In the genomic region with DNA sequence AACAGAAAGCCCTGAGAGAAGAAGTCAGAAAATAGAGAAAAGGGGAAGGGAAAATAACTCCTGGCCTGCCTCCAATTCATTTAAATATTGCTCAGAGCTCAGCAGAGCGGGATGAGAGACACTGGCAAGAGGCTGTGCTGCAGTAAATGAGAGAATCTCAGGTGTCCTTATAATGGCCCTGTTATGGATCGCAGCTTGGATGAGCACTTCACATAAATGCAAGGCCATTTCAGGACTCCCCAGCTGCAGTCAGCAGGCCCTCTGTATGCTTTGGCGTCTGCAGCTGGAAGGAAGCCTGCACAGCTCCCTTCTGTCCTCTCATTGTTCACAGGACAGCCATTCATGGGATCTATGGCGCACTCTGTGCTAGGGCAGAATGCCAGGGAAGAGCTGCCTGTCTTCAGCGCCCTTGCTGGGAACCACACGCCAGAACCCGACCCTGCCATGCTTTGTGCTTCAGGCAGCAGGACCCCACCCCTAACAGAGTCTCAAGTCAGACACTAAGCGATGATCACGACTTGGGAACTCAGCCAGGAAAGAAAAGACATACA, we compare ENCODE assay signal across 8 cellular contexts. TPM values are rescaled to one million over a fixed set of nuclear protein-coding genes. Genes with fewer than 3 reads are reported as not detected.
DNase-seq lines count a peak whose midpoint lies in the region; ATAC-seq, FAIRE-seq and TF ChIP-seq lines count a peak whose summit lies in the region.

No MANE protein-coding gene starts in this region.

- no peaks in the 10 kb centered on the region for H3K9me3 Mint-ChIP-seq in stimulated activated effector memory CD8-positive, alpha-beta T cell treated with anti-CD3 and anti-CD28 coated beads, Interleukin-12 subunit alpha, Interleukin-12 subunit beta, amount 100 ng/mL, for 72 hours

- TF ChIP-seq POLR2A in GM12891 (IDR thresholded peaks at IDR 0.05; ENCODE audit: low read depth, low read length) (no peak), thyroid gland (IDR thresholded peaks at IDR 0.05) (no peak)

- intact Hi-C loops in thyroid gland (cut with DNase I) = no loop called here

- in situ Hi-C loops in astrocyte of the spinal cord (cut with HindIII; ENCODE audit: low sequenced_read_pairs) = no loop called here

- peaks cover 18 to 30% of the 10 kb centered on the region in 2 donors for H3K4me1 ChIP-seq in thyroid gland

- FAIRE-seq in GM12891 (lab: Jason Lieb, UNC) = peak; percentile 65

- H3K36me3 Mint-ChIP-seq in stimulated activated effector memory CD8-positive, alpha-beta T cell treated with anti-CD3 and anti-CD28 coated beads, Interleukin-12 subunit alpha, Interleukin-12 subunit beta, amount 100 ng/mL, for 72 hours = no peaks in the 10 kb centered on the region

- peak; percentile 89 for ATAC-seq in HG02870 (IDR thresholded peaks at IDR 0.05; ENCODE audit: unreplicated experiment)
- no peak for ATAC-seq in stimulated activated effector memory CD8-positive, alpha-beta T cell treated with anti-CD3 and anti-CD28 coated beads, Interleukin-12 subunit alpha, Interleukin-12 subunit beta, amount 100 ng/mL, for 72 hours

- H3K9me3 ChIP-seq in thyroid gland = no peaks in the 10 kb centered on the region

- DNase-seq in GM12891 (ENCODE audit: insufficient read length, low spot score) (peak; percentile 18), NCI-H2107 treated with DMSO at 0.1 percent for 48 hours (lab: John Stamatoyannopoulos, UW; ENCODE audit: unreplicated experiment) (peak; percentile 76), astrocyte of the spinal cord (ENCODE audit: low read depth, low spot score) (peak; percentile 39), kidney tubule cell (ENCODE audit: low spot score) (peak; percentile 49), thyroid gland (peak; percentile 13 to 35)
- no peak for DNase-seq in activated effector memory CD4-positive, alpha-beta T cell treated with anti-CD3 and anti-CD28 coated beads, Interleukin-2, amount 50 U/mL, for 16 hours
- DNase-seq in stimulated activated effector memory CD8-positive, alpha-beta T cell treated with anti-CD3 and anti-CD28 coated beads, Interleukin-12 subunit alpha, Interleukin-12 subunit beta, amount 100 ng/mL, for 72 hours (ENCODE audit: low spot score in 2 of 2) = no peak

- H3K27me3 ChIP-seq in thyroid gland = no peaks in the 10 kb centered on the region

- H3K27ac ChIP-seq in thyroid gland = peak overlapping the region in 2 of 3 donors; percentile 66 to 75

- no peak overlapping the region for H3K27ac Mint-ChIP-seq in stimulated activated effector memory CD8-positive, alpha-beta T cell treated with anti-CD3 and anti-CD28 coated beads, Interleukin-12 subunit alpha, Interleukin-12 subunit beta, amount 100 ng/mL, for 72 hours

- TF ChIP-seq CTCF in astrocyte of the spinal cord (IDR thresholded peaks at IDR 0.05; ENCODE audit: low read depth, low read length) (no peak), thyroid gland (IDR thresholded peaks at IDR 0.05) (no peak)

- no peak overlapping the region for H3K4me3 ChIP-seq in astrocyte of the spinal cord (ENCODE audit: low read depth, low read length)
- no peak overlapping the region for H3K4me3 ChIP-seq in thyroid gland (replicated peaks in 1 of 3)

- H3K36me3 ChIP-seq in thyroid gland = no peaks in the 10 kb centered on the region

- WGBS in thyroid gland, 2 donors = 17 to 30% methylated on average over 9 of the region's 9 CpGs

- no peak overlapping the region for H3K4me3 Mint-ChIP-seq in stimulated activated effector memory CD8-positive, alpha-beta T cell treated with anti-CD3 and anti-CD28 coated beads, Interleukin-12 subunit alpha, Interleukin-12 subunit beta, amount 100 ng/mL, for 72 hours

- H3K4me1 Mint-ChIP-seq in stimulated activated effector memory CD8-positive, alpha-beta T cell treated with anti-CD3 and anti-CD28 coated beads, Interleukin-12 subunit alpha, Interleukin-12 subunit beta, amount 100 ng/mL, for 72 hours = no peaks in the 10 kb centered on the region

TF ChIP-seq in GM12891, 5 proteins besides CTCF, POLR2A, EP300 and RAD21:
- peak; percentile 67; the same call in 1 of the 2 replicates for TF ChIP-seq POU2F2 (IDR thresholded peaks at IDR 0.05; ENCODE audit: low read depth, low read length)
- TF ChIP-seq TAF1 (IDR thresholded peaks at IDR 0.05; ENCODE audit: low read depth, low read length) = no peak
- peak; percentile 84 for TF ChIP-seq SPI1 (IDR thresholded peaks at IDR 0.05; ENCODE audit: low read depth, low read length)

RNA-seq across cellular contexts. Expression of gene ABCB10, which starts 20.7 kb away (rescaled TPM):
- polyA plus RNA-seq in GM12891 (2012; ENCODE audit: low read depth, missing spikeins) = 11.9 TPM
- total RNA-seq in thyroid gland = 10 to 100 TPM; 13.7 to 22.6 (median 17.8) TPM

RNA-seq across cellular contexts. Expression of gene TAF5L, which starts 46.7 kb away (rescaled TPM):
- polyA plus RNA-seq in GM12891 (2012; ENCODE audit: low read depth, missing spikeins) = 14.4 TPM
- 10 to 100 TPM; 14.9 to 26.1 (median 18.4) TPM for total RNA-seq in thyroid gland

RNA-seq across cellular contexts. Expression of gene URB2, which starts 46.9 kb away (rescaled TPM):
- polyA plus RNA-seq in GM12891 (2012; ENCODE audit: low read depth, missing spikeins) = 5.0 TPM
- total RNA-seq in thyroid gland = 10 to 100 TPM in 1 of 4 donors, 1 to 10 TPM in 3; 6.4 to 14.9 (median 7.1) TPM

Comparison
In these comparisons a context has a peak if more than half of its experiments do, and no peak if none do; other contexts are left out.
1. DNase-seq: peak in GM12891 (single experiment), NCI-H2107 treated with DMSO at 0.1 percent for 48 hours (single experiment), astrocyte of the spinal cord (single experiment), kidney tubule cell (single experiment) and thyroid gland (2 of 2); none in activated effector memory CD4-positive, alpha-beta T cell treated with anti-CD3 and anti-CD28 coated beads, Interleukin-2, amount 50 U/mL, for 16 hours (single experiment) and stimulated activated effector memory CD8-positive, alpha-beta T cell treated with anti-CD3 and anti-CD28 coated beads, Interleukin-12 subunit alpha, Interleukin-12 subunit beta, amount 100 ng/mL, for 72 hours (0 of 2).